19 cellular contexts compared by ENCODE assay signal in the genomic region with DNA sequence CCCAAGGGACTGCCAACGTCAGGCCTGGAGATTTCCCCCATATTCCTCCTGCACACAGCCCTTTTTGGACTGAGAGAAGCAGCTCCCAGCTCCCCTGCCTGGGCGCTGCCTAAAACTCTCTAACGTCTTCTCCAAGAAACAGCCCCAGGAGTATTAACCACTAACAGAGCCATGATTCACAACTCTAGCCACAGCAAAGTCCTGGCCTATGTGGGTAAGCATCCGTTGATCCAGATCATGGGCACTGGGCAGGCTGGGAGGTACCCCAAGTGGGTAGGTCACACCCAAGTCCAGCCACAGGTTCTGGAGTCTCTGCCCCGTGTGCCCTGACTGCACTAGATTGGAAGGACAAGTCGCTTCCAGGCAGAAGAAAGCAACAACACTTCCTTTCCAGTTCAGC. TPM values are rescaled to one million over a fixed set of nuclear protein-coding genes. Genes with fewer than 3 reads are reported as not detected.
DNase-seq lines count a peak whose midpoint lies in the region; ATAC-seq and TF ChIP-seq lines count a peak whose summit lies in the region.
"Had no signal": no experiment of that assay in that cellular context is flagged by ENCODE, and none has a peak within 500 bp of the region (broad histone marks: within the 10 kb centered on the region; RNA-seq: fewer than 3 reads in every experiment).

No MANE protein-coding gene starts in this region.

- H3K9me3 Mint-ChIP-seq in CD14-positive monocyte (no peaks in the 10 kb centered on the region), HFFc6 (no peaks in the 10 kb centered on the region), nephron (no peaks in the 10 kb centered on the region)
- H3K9me3 Mint-ChIP-seq in central memory CD8-positive, alpha-beta T cell, result no peaks in the 10 kb centered on the region
- H3K9me3 Mint-ChIP-seq: activated CD4-positive, alpha-beta memory T cell treated with anti-CD3 and anti-CD28 coated beads for 36 hours; stimulated activated naive CD8-positive, alpha-beta T cell treated with anti-CD3 and anti-CD28 coated beads, Interleukin-15, amount 100 ng/mL, for 72 hours had no signal

- H3K36me3 Mint-ChIP-seq in CD14-positive monocyte, result peaks cover 52 to 68% of the 10 kb centered on the region in 2 donors
- H3K36me3 Mint-ChIP-seq in HFFc6 (ENCODE audit: low read depth), result peaks cover 18% of the 10 kb centered on the region; the same call in 1 of the 2 replicates
- H3K36me3 Mint-ChIP-seq in central memory CD8-positive, alpha-beta T cell (ENCODE audit: insufficient read depth), result peaks cover 49% of the 10 kb centered on the region
- peaks cover 15% of the 10 kb centered on the region for H3K36me3 Mint-ChIP-seq in nephron (ENCODE audit: low read depth)

- H3K27me3 Mint-ChIP-seq in CD14-positive monocyte (ENCODE audit: low read depth in 3 of 3) (no peaks in the 10 kb centered on the region), HFFc6 (ENCODE audit: insufficient read depth) (peaks cover 13% of the 10 kb centered on the region), nephron (ENCODE audit: low read depth) (no peaks in the 10 kb centered on the region)
- H3K27me3 Mint-ChIP-seq in central memory CD8-positive, alpha-beta T cell, result no peaks in the 10 kb centered on the region
- H3K27me3 Mint-ChIP-seq: activated CD4-positive, alpha-beta memory T cell treated with anti-CD3 and anti-CD28 coated beads for 36 hours; stimulated activated naive CD8-positive, alpha-beta T cell treated with anti-CD3 and anti-CD28 coated beads, Interleukin-15, amount 100 ng/mL, for 72 hours had no signal

- intact Hi-C loops in CD14-positive monocyte (cut with micrococcal nuclease), result no loop called here

- peak; percentile 29 for DNase-seq in CD14-positive monocyte (ENCODE audit: low spot score)
- DNase-seq in HFFc6, result no peak
- DNase-seq in central memory CD8-positive, alpha-beta T cell (ENCODE audit: low spot score in 2 of 2), result no peak
- no peak for DNase-seq in NAMALWA (ENCODE audit: low spot score)
- no peak for DNase-seq in cortex of kidney (lab: John Stamatoyannopoulos, UW)
- DNase-seq in nucleus accumbens (lab: John Stamatoyannopoulos, UW), result no peak
- DNase-seq: activated CD4-positive, alpha-beta memory T cell treated with anti-CD3 and anti-CD28 coated beads for 36 hours; Kasumi-1; midbrain; NCI-H1092 treated with DMSO at 0.1 percent for 48 hours; NCI-H526; occipital lobe; SIG-M5; stimulated activated naive CD8-positive, alpha-beta T cell treated with anti-CD3 and anti-CD28 coated beads, Interleukin-15, amount 100 ng/mL, for 72 hours; upper lobe of left lung had no signal

- TF ChIP-seq CTCF in CD14-positive monocyte (IDR thresholded peaks at IDR 0.05), result no peak
- TF ChIP-seq CTCF in HFFc6 (IDR thresholded peaks at IDR 0.05), result no peak
- no peak for TF ChIP-seq CTCF in nephron (IDR thresholded peaks at IDR 0.05; ENCODE audit: unreplicated experiment in 3 of 3)

- H3K4me1 Mint-ChIP-seq in CD14-positive monocyte, result peaks cover 23% of the 10 kb centered on the region
- H3K4me1 Mint-ChIP-seq in HFFc6 (ENCODE audit: low read depth), result peaks cover 11% of the 10 kb centered on the region
- H3K4me1 Mint-ChIP-seq in central memory CD8-positive, alpha-beta T cell, result peaks cover 12% of the 10 kb centered on the region
- no peaks in the 10 kb centered on the region for H3K4me1 Mint-ChIP-seq in nephron

- ATAC-seq in central memory CD8-positive, alpha-beta T cell (replicated peaks; ENCODE audit: extremely low read depth, poor library complexity, severe bottlenecking), result no peak
- no peak for ATAC-seq in GM19035 (IDR thresholded peaks at IDR 0.05; ENCODE audit: unreplicated experiment)
- ATAC-seq: left colon; sciatic nerve; stimulated activated naive CD8-positive, alpha-beta T cell treated with anti-CD3 and anti-CD28 coated beads, Interleukin-15, amount 100 ng/mL, for 72 hours had no signal

- H3K4me3 Mint-ChIP-seq in CD14-positive monocyte (no peak overlapping the region), HFFc6 (no peak overlapping the region), nephron (peak overlapping the region; percentile 81 to 85 (median 83))
- peak overlapping the region; percentile 38 for H3K4me3 Mint-ChIP-seq in central memory CD8-positive, alpha-beta T cell
- H3K4me3 Mint-ChIP-seq: activated CD4-positive, alpha-beta memory T cell treated with anti-CD3 and anti-CD28 coated beads for 36 hours had no signal

- peak overlapping the region in 4 of 7 donors; percentile 20 to 84 (median 70) for H3K27ac Mint-ChIP-seq in CD14-positive monocyte
- H3K27ac Mint-ChIP-seq in HFFc6, result peak overlapping the region; percentile 0; the same call in 1 of the 2 replicates
- H3K27ac Mint-ChIP-seq in central memory CD8-positive, alpha-beta T cell (ENCODE audit: low read depth), result peak overlapping the region; percentile 47
- peak overlapping the region in 2 of 3 experiments; percentile 88 to 95 for H3K27ac Mint-ChIP-seq in nephron
- H3K27ac Mint-ChIP-seq: activated CD4-positive, alpha-beta memory T cell treated with anti-CD3 and anti-CD28 coated beads for 36 hours had no signal

RNA-seq across cellular contexts. Expression of gene NBEAL2, which starts 31.9 kb away (rescaled TPM):
- 10 to 100 TPM; 10.4 to 17.3 TPM for polyA plus RNA-seq in CD14-positive monocyte
- 1 to 10 TPM; 5.3 to 7.6 (median 5.8) TPM for total RNA-seq in HFFc6 (2021; fragmentation: NEBNext Ultra II Directional; extraction: Animal tissue kit (Norgen Biotek cat#: 25700))

RNA-seq across cellular contexts. Expression of gene CCDC12, which starts 34.8 kb away (rescaled TPM):
- 10 to 100 TPM; 50.1 to 55.8 TPM for polyA plus RNA-seq in CD14-positive monocyte
- total RNA-seq in HFFc6 (2021; fragmentation: NEBNext Ultra II Directional; extraction: Animal tissue kit (Norgen Biotek cat#: 25700)), result 10 to 100 TPM; 21.3 to 27.9 (median 27.2) TPM

Comparison
In these comparisons a context has a peak if more than half of its experiments do, and no peak if none do; other contexts are left out.
1. H3K27ac Mint-ChIP-seq: peak in every context shown above with its lines; median percentile 92 in nephron; 70 in CD14-positive monocyte; 47 in central memory CD8-positive, alpha-beta T cell; 0 in HFFc6.
2. H3K4me3 Mint-ChIP-seq: peak in central memory CD8-positive, alpha-beta T cell (single experiment) and nephron (3 of 3); none in CD14-positive monocyte (0 of 2) and HFFc6 (single experiment).